ENCODE assay signal across 8 cellular contexts in the genomic region with DNA sequence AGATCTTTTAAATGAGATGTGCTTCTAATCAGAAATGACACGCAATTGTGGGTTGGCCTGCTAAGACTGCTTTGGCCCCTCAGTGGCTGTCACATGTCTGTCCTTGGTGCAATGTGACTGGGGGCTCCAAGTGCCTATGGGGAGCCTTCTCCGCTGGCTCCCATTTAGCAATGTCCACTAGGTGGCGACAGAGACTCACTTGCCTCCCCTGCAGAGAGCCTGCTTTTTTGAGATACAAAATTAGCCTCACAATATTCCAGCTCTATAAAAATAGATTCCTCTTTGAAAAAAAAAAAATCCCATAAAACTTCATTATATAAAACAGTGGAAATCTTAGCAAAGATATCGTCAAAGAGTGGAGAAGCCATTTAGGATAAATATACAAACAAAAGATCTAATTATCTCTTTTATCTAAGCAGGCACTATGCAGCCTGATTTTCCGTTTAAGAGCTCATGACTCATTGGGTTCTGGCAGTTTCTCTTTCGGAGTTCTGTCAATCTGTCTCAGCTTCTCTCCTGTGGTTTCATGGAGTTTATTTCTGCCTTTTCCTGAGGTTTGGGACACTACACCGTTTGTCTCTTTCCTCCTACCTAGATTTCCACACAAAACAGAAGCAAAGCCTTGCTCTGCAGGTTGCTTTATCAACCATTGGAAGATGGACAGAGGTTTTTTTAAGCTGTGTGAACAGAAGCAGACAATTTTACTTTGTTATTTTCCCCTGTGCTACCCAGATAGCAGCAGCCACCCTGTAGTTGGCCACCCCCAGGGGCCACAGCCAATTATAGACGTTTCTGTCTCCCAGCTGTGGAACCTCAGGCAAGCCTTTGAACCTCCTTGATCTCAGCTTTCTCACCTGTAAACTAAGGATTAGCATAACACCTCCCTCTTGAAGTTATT.
DNase-seq lines count a peak whose midpoint lies in the region; ATAC-seq lines count a peak whose summit lies in the region.

No MANE protein-coding gene starts in this region.

- intact Hi-C loops in left colon (cut with DNase I, micrococcal nuclease): loop anchor here in 1 of 2 donors (10.0 kb wide), 1 partner anchor 222 kb away; no protein-coding TSS in a partner anchor

- ATAC-seq in HG02759 (IDR thresholded peaks at IDR 0.05; ENCODE audit: unreplicated experiment) (peak; percentile 82), left colon (peak; percentile 90), GM21528 (IDR thresholded peaks at IDR 0.05; ENCODE audit: low FRiP score, unreplicated experiment) (no peak)
- peak; percentile 66 to 69 for ATAC-seq in activated CD4-positive, CD25-positive, alpha-beta regulatory T cell treated with anti-CD3 and anti-CD28 coated beads, Interleukin-2, amount 50 U/mL, for 24 hours

- DNase-seq in GDM1 (lab: John Stamatoyannopoulos, UW) (peak; percentile 31), NCI-H2081 (lab: John Stamatoyannopoulos, UW) (peak; percentile 55 to 65), cerebellum (ENCODE audit: low spot score) (peak; percentile 26), left colon (peak; percentile 48 to 69)
- peak; percentile 59 for DNase-seq in stimulated activated CD4-positive, alpha-beta T cell treated with anti-CD3 and anti-CD28 coated beads, Interleukin-1b, Interleukin-23, amount 100 ng/mL, for 48 hours
